Comparison of ENCODE assay signal across 19 cellular contexts in the genomic region with DNA sequence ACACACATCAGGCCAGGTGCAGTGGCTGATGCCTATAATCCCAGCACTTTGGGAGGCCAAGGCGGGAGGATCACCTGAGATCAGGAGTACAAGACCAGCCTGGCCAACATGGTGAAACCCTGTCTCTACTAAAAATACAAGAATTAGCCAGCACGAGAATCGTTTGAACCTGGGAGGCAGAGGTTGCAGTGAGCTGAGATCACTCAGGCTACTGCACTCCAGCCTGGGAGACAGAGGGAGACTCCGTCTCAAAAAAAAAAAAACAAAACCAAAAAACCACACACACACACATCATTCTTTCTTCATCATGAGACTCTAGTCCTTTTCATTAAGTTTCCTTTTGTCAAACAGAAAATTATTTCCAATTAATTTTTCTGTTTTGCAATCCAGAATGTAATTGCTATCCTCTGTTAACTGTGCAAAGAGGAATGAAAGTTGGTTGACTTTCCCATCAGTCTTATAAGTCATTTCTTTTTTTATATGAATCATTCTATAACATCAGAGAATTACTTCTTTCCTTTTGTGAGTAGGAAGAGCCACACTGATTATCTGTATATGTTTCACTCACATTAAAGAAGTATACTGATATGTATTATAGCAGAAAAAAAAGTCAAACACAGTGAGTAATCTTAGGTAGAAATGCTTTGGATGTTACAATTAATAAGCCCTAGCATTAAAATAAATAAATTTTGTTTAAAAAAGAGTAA. TPM values are rescaled to one million over a fixed set of nuclear protein-coding genes. Genes with fewer than 3 reads are reported as not detected.
DNase-seq lines count a peak whose midpoint lies in the region; ATAC-seq and TF ChIP-seq lines count a peak whose summit lies in the region.
"Had no signal": no experiment of that assay in that cellular context is flagged by ENCODE, and none has a peak within 500 bp of the region (broad histone marks: within the 10 kb centered on the region; RNA-seq: fewer than 3 reads in every experiment).

No MANE protein-coding gene starts in this region.

- peak overlapping the region; percentile 5 for H3K27ac Mint-ChIP-seq in activated T-cell treated with anti-CD3 and anti-CD28 coated beads, Interleukin-2, amount 50 U/mL, for 24 hours
- H3K27ac Mint-ChIP-seq in activated T-helper 1 cell treated with anti-CD3 and anti-CD28 coated beads, Interleukin-12 subunit alpha, Interleukin-12 subunit beta, Interleukin-2, Interleukin-4 antibody, amounts not matched to agents 30 ng/mL and 10 ng/mL and 1 ng/mL, durations not matched to agents 14 hours and 24 hours and 36 hours, result peak overlapping the region; percentile 44
- no peak overlapping the region for H3K27ac Mint-ChIP-seq in neural progenitor cell

- intact Hi-C loops in activated T-helper 1 cell treated with anti-CD3 and anti-CD28 coated beads, Interleukin-12 subunit alpha, Interleukin-12 subunit beta, Interleukin-2, Interleukin-4 antibody, amounts not matched to agents 30 ng/mL and 10 ng/mL and 1 ng/mL, durations not matched to agents 14 hours and 24 hours and 36 hours (cut with micrococcal nuclease), result loop anchor here (2.0 kb wide), 1 partner anchor 34 kb away; no protein-coding TSS in a partner anchor

- ATAC-seq in DND-41 (ENCODE audit: insufficient read depth, low read depth) (peak; percentile 53; the same call in 1 of the 3 replicates), HG03045 (IDR thresholded peaks at IDR 0.05; ENCODE audit: unreplicated experiment) (no peak), HG03108 (IDR thresholded peaks at IDR 0.05; ENCODE audit: unreplicated experiment) (no peak)

- H3K27me3 ChIP-seq in DND-41 (ENCODE audit: insufficient read depth, low read length, poor library complexity), result no peaks in the 10 kb centered on the region
- no peaks in the 10 kb centered on the region for H3K27me3 ChIP-seq in neural progenitor cell
- H3K27me3 ChIP-seq: MG63 had no signal

- H3K27me3 Mint-ChIP-seq in activated T-cell treated with anti-CD3 and anti-CD28 coated beads, Interleukin-2, amount 50 U/mL, for 24 hours, result no peaks in the 10 kb centered on the region
- H3K27me3 Mint-ChIP-seq in activated T-helper 1 cell treated with anti-CD3 and anti-CD28 coated beads, Interleukin-12 subunit alpha, Interleukin-12 subunit beta, Interleukin-2, Interleukin-4 antibody, amounts not matched to agents 30 ng/mL and 10 ng/mL and 1 ng/mL, durations not matched to agents 14 hours and 24 hours and 36 hours (ENCODE audit: insufficient read depth), result no peaks in the 10 kb centered on the region
- H3K27me3 Mint-ChIP-seq in neural progenitor cell (ENCODE audit: insufficient read depth, low read depth), result no peaks in the 10 kb centered on the region

- H3K79me2 ChIP-seq in DND-41 (ENCODE audit: insufficient read depth, low read length) (no peaks in the 10 kb centered on the region), neural progenitor cell (ENCODE audit: low read depth) (no peaks in the 10 kb centered on the region)

- H3K9me3 ChIP-seq in DND-41 (ENCODE audit: insufficient read depth, low read length, severe bottlenecking) (no peaks in the 10 kb centered on the region), neural progenitor cell (ENCODE audit: low read depth) (no peaks in the 10 kb centered on the region)
- H3K9me3 ChIP-seq: MG63 had no signal

- no peak for DNase-seq in activated T-cell treated with anti-CD3 and anti-CD28 coated beads, Interleukin-2, amount 50 U/mL, for 24 hours
- no peak for DNase-seq in activated T-cell treated with anti-CD3 and anti-CD28 coated beads, Interleukin-2, amount 50 U/mL, for 1 hour
- DNase-seq in DND-41, result peak; percentile 26
- DNase-seq in activated T-helper 1 cell treated with anti-CD3 and anti-CD28 coated beads, Interleukin-12 subunit alpha, Interleukin-12 subunit beta, Interleukin-2, Interleukin-4 antibody, amounts not matched to agents 30 ng/mL and 10 ng/mL and 1 ng/mL, durations not matched to agents 14 hours and 24 hours and 36 hours (ENCODE audit: low spot score), result no peak
- no peak for DNase-seq in neural progenitor cell (ENCODE audit: low spot score)
- DNase-seq: C1 segment of cervical spinal cord, GDM1, KG1, MG63, NCI-H1092, NCI-H146, NCI-H2081 treated with DMSO at 0.1 percent for 48 hours, NCI-H510A, NCI-H774 had no signal

- H3K4me1 ChIP-seq in DND-41 (ENCODE audit: insufficient read depth, low read length) (peaks cover 8% of the 10 kb centered on the region), neural progenitor cell (no peaks in the 10 kb centered on the region)

- H3K36me3 Mint-ChIP-seq in activated T-cell treated with anti-CD3 and anti-CD28 coated beads, Interleukin-2, amount 50 U/mL, for 24 hours (ENCODE audit: low read depth), result no peaks in the 10 kb centered on the region
- H3K36me3 Mint-ChIP-seq in activated T-helper 1 cell treated with anti-CD3 and anti-CD28 coated beads, Interleukin-12 subunit alpha, Interleukin-12 subunit beta, Interleukin-2, Interleukin-4 antibody, amounts not matched to agents 30 ng/mL and 10 ng/mL and 1 ng/mL, durations not matched to agents 14 hours and 24 hours and 36 hours (ENCODE audit: low read depth), result peaks cover 5% of the 10 kb centered on the region
- H3K36me3 Mint-ChIP-seq in neural progenitor cell, result no peaks in the 10 kb centered on the region

- no peaks in the 10 kb centered on the region for H3K9me3 Mint-ChIP-seq in activated T-cell treated with anti-CD3 and anti-CD28 coated beads, Interleukin-2, amount 50 U/mL, for 24 hours
- peaks cover 5% of the 10 kb centered on the region for H3K9me3 Mint-ChIP-seq in activated T-helper 1 cell treated with anti-CD3 and anti-CD28 coated beads, Interleukin-12 subunit alpha, Interleukin-12 subunit beta, Interleukin-2, Interleukin-4 antibody, amounts not matched to agents 30 ng/mL and 10 ng/mL and 1 ng/mL, durations not matched to agents 14 hours and 24 hours and 36 hours
- H3K9me3 Mint-ChIP-seq in neural progenitor cell, result no peaks in the 10 kb centered on the region

- H3K4me1 Mint-ChIP-seq in activated T-cell treated with anti-CD3 and anti-CD28 coated beads, Interleukin-2, amount 50 U/mL, for 24 hours (ENCODE audit: low read depth), result peaks cover 11% of the 10 kb centered on the region
- H3K4me1 Mint-ChIP-seq in activated T-helper 1 cell treated with anti-CD3 and anti-CD28 coated beads, Interleukin-12 subunit alpha, Interleukin-12 subunit beta, Interleukin-2, Interleukin-4 antibody, amounts not matched to agents 30 ng/mL and 10 ng/mL and 1 ng/mL, durations not matched to agents 14 hours and 24 hours and 36 hours (ENCODE audit: low read depth), result peaks cover 26% of the 10 kb centered on the region
- H3K4me1 Mint-ChIP-seq in neural progenitor cell, result no peaks in the 10 kb centered on the region

- H3K4me2 ChIP-seq in DND-41 (ENCODE audit: insufficient read depth, low read length) (no peak overlapping the region; the same call in 1 of the 2 replicates), neural progenitor cell (no peak overlapping the region)

- H3K36me3 ChIP-seq in DND-41 (ENCODE audit: insufficient read depth, low read length) (no peaks in the 10 kb centered on the region), neural progenitor cell (no peaks in the 10 kb centered on the region)
- H3K36me3 ChIP-seq: MG63 had no signal

- H2AFZ ChIP-seq in DND-41 (ENCODE audit: low read depth, low read length) (no peak overlapping the region), neural progenitor cell (replicated peaks) (peak overlapping the region; percentile 51)

- no peak overlapping the region for H3K4me3 Mint-ChIP-seq in activated T-cell treated with anti-CD3 and anti-CD28 coated beads, Interleukin-2, amount 50 U/mL, for 24 hours
- H3K4me3 Mint-ChIP-seq in activated T-helper 1 cell treated with anti-CD3 and anti-CD28 coated beads, Interleukin-12 subunit alpha, Interleukin-12 subunit beta, Interleukin-2, Interleukin-4 antibody, amounts not matched to agents 30 ng/mL and 10 ng/mL and 1 ng/mL, durations not matched to agents 14 hours and 24 hours and 36 hours, result no peak overlapping the region
- H3K4me3 Mint-ChIP-seq in neural progenitor cell, result no peak overlapping the region

- no peaks in the 10 kb centered on the region for H4K20me1 ChIP-seq in DND-41 (ENCODE audit: insufficient read depth, low read length)
- H4K20me1 ChIP-seq in neural progenitor cell (ENCODE audit: low read depth), result no peaks in the 10 kb centered on the region

- H3K4me3 ChIP-seq in DND-41 (ENCODE audit: low read depth in 1 of 2, low read length in 2 of 2) (no peak overlapping the region), neural progenitor cell (no peak overlapping the region)
- H3K4me3 ChIP-seq: MG63 had no signal

- H3K27ac ChIP-seq in DND-41 (ENCODE audit: low read length), result no peak overlapping the region
- no peak overlapping the region for H3K27ac ChIP-seq in neural progenitor cell
- H3K27ac ChIP-seq: RWPE1 had no signal

- H3F3A ChIP-seq in neural progenitor cell (ENCODE audit: low read depth), result no peaks in the 10 kb centered on the region

- no peak overlapping the region for H3K9ac ChIP-seq in DND-41 (ENCODE audit: low read depth, low read length)
- no peak overlapping the region for H3K9ac ChIP-seq in neural progenitor cell

- TF ChIP-seq CTCF in DND-41 (IDR thresholded peaks at IDR 0.05; ENCODE audit: borderline replicate concordance, extremely low read depth, low read length, poor library complexity, severe bottlenecking) (no peak), neural progenitor cell (IDR thresholded peaks at IDR 0.05) (no peak)

RNA-seq across cellular contexts. Expression of a gene that starts 52.2 kb away (rescaled TPM):
- total RNA-seq in activated T-helper 1 cell treated with anti-CD3 and anti-CD28 coated beads, Interleukin-12 subunit alpha, Interleukin-12 subunit beta, Interleukin-2, Interleukin-4 antibody, amounts not matched to agents 30 ng/mL and 10 ng/mL and 1 ng/mL, durations not matched to agents 14 hours and 24 hours and 36 hours, result 0.21 TPM in 1 of 2 replicates, not detected in the other
- not detected in 2 replicates for total RNA-seq in neural progenitor cell (ENCODE audit: low replicate concordance)
- total RNA-seq: A673, H1 had no signal
